ENCODE assay signal across 28 cellular contexts in the genomic region with DNA sequence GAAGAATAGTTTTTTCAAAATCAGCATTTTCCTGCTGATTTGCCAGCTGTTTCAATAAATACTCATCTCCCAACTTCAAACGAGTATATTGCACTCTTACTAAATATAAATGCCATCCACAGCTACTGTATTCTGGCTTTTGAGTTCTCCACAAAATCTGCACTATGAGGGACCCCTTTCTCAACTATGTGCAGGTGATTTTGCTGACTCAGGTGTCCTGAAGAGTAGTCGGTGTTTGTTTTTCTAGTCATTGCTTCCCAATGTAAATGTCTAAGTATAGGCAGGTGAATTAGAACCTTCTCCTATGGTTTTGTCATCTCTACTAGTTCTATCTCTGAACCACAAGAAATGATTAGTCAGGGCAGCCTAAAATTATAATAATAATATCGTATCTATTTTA.
"Had no signal": no experiment of that assay in that cellular context is flagged by ENCODE, and none has a peak within 500 bp of the region (broad histone marks: within the 10 kb centered on the region; RNA-seq: fewer than 3 reads in every experiment).

No MANE protein-coding gene starts in this region.

- H3K4me1 Mint-ChIP-seq: immature natural killer cell; naive thymus-derived CD8-positive, alpha-beta T cell; nephron; neural crest cell; stimulated activated effector memory CD8-positive, alpha-beta T cell treated with anti-CD3 and anti-CD28 coated beads, Interleukin-12 subunit alpha, Interleukin-12 subunit beta, amount 100 ng/mL, for 72 hours had no signal

- H3K27me3 ChIP-seq: left lung, pancreas, sigmoid colon, spleen, suprapubic skin, tibial artery, uterus had no signal

- H3K27ac Mint-ChIP-seq: immature natural killer cell; naive thymus-derived CD8-positive, alpha-beta T cell; nephron; stimulated activated effector memory CD8-positive, alpha-beta T cell treated with anti-CD3 and anti-CD28 coated beads, Interleukin-12 subunit alpha, Interleukin-12 subunit beta, amount 100 ng/mL, for 72 hours; stimulated activated naive CD8-positive, alpha-beta T cell treated with anti-CD3 and anti-CD28 coated beads, Interleukin-15, Interleukin-2, amounts not matched to agents 100 ng/mL and 50 ng/mL, for 24 hours had no signal

- DNase-seq: immature natural killer cell; kidney; left colon; left lung; lower lobe of right lung; mammary epithelial cell; naive thymus-derived CD8-positive, alpha-beta T cell; nucleus accumbens; pancreas; posterior cingulate gyrus; retina; right cardiac atrium; sigmoid colon; small intestine; spleen; stimulated activated CD4-positive, alpha-beta T cell treated with anti-CD3 and anti-CD28 coated beads, Interleukin-4, amount 100 ng/mL, for 24 hours; stimulated activated naive CD4-positive, alpha-beta T cell; tibial artery; trophoblast cell; uterus had no signal

- H3K4me3 ChIP-seq: left lung, lower lobe of right lung, pancreas, prostate gland, sigmoid colon, spleen, suprapubic skin, thoracic aorta, tibial artery, uterus had no signal

- ATAC-seq: left colon; lower lobe of right lung; naive thymus-derived CD8-positive, alpha-beta T cell; pancreas; right cardiac atrium; stimulated activated effector memory CD8-positive, alpha-beta T cell treated with anti-CD3 and anti-CD28 coated beads, Interleukin-12 subunit alpha, Interleukin-12 subunit beta, amount 100 ng/mL, for 72 hours had no signal

- H3K27ac ChIP-seq: left lung, lower lobe of right lung, pancreas, prostate gland, sigmoid colon, spleen, suprapubic skin, thoracic aorta, tibial artery, uterus had no signal

- H3K4me1 ChIP-seq: left lung, lower lobe of right lung, pancreas, prostate gland, sigmoid colon, spleen, suprapubic skin, uterus had no signal

- H3K9me3 ChIP-seq: left lung, lower lobe of right lung, pancreas, prostate gland, sigmoid colon, spleen, suprapubic skin, thoracic aorta, tibial artery, uterus had no signal

- FAIRE-seq: islet of Langerhans, kidney, pancreas, small intestine had no signal

- H3K27me3 Mint-ChIP-seq: naive thymus-derived CD8-positive, alpha-beta T cell; stimulated activated naive CD8-positive, alpha-beta T cell treated with anti-CD3 and anti-CD28 coated beads, Interleukin-15, Interleukin-2, amounts not matched to agents 100 ng/mL and 50 ng/mL, for 24 hours had no signal

- H3K4me3 Mint-ChIP-seq: immature natural killer cell; naive thymus-derived CD8-positive, alpha-beta T cell; nephron; neural crest cell; stimulated activated effector memory CD8-positive, alpha-beta T cell treated with anti-CD3 and anti-CD28 coated beads, Interleukin-12 subunit alpha, Interleukin-12 subunit beta, amount 100 ng/mL, for 72 hours; stimulated activated naive CD8-positive, alpha-beta T cell treated with anti-CD3 and anti-CD28 coated beads, Interleukin-15, Interleukin-2, amounts not matched to agents 100 ng/mL and 50 ng/mL, for 24 hours had no signal

- H3K36me3 ChIP-seq: left lung, lower lobe of right lung, pancreas, prostate gland, sigmoid colon, spleen, suprapubic skin, thoracic aorta, tibial artery, uterus had no signal

- H3K36me3 Mint-ChIP-seq: immature natural killer cell; naive thymus-derived CD8-positive, alpha-beta T cell; stimulated activated effector memory CD8-positive, alpha-beta T cell treated with anti-CD3 and anti-CD28 coated beads, Interleukin-12 subunit alpha, Interleukin-12 subunit beta, amount 100 ng/mL, for 72 hours had no signal

- H3K9me3 Mint-ChIP-seq: immature natural killer cell; nephron; neural crest cell; stimulated activated naive CD8-positive, alpha-beta T cell treated with anti-CD3 and anti-CD28 coated beads, Interleukin-15, Interleukin-2, amounts not matched to agents 100 ng/mL and 50 ng/mL, for 24 hours had no signal
